Comparison of ENCODE assay signal across 1 cellular context in the genomic region with DNA sequence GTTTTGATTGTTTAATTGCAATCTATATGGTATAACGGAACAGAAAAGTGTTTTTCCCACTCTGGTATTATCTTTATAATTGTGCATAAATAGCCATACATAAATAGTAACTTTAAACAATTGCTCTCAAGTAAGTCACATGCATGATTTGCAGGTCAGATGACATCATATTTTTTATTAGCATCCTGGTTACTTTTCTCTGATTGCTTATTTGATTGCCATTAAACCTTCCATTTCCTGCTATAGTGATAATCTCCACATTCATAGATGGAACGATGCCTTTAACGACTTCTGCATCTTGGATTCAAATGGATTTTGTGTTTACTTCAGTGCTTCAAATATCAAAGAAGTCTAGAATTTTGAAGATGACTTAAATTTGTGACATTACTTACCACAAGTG.
TF ChIP-seq lines count a peak whose summit lies in the region.

No MANE protein-coding gene starts in this region.

TF ChIP-seq in HEK293, 187 proteins besides CTCF, POLR2A, EP300 and RAD21 (continued from another document):
- TF ChIP-seq, protein P1, sequence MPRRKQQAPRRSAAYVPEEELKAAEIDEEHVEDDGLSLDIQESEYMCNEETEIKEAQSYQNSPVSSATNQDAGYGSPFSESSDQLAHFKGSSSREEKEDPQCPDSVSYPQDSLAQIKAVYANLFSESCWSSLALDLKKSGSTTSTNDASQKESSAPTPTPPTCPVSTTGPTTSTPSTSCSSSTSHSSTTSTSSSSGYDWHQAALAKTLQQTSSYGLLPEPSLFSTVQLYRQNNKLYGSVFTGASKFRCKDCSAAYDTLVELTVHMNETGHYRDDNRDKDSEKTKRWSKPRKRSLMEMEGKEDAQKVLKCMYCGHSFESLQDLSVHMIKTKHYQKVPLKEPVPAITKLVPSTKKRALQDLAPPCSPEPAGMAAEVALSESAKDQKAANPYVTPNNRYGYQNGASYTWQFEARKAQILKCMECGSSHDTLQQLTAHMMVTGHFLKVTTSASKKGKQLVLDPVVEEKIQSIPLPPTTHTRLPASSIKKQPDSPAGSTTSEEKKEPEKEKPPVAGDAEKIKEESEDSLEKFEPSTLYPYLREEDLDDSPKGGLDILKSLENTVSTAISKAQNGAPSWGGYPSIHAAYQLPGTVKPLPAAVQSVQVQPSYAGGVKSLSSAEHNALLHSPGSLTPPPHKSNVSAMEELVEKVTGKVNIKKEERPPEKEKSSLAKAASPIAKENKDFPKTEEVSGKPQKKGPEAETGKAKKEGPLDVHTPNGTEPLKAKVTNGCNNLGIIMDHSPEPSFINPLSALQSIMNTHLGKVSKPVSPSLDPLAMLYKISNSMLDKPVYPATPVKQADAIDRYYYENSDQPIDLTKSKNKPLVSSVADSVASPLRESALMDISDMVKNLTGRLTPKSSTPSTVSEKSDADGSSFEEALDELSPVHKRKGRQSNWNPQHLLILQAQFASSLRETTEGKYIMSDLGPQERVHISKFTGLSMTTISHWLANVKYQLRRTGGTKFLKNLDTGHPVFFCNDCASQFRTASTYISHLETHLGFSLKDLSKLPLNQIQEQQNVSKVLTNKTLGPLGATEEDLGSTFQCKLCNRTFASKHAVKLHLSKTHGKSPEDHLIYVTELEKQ (tag by site-specific recombination; IDR thresholded peaks at IDR 0.05; ENCODE audit: borderline replicate concordance), result peak; percentile 51; the same call in 1 of the 2 replicates
- no peak for TF ChIP-seq ZNF248 (tag by site-specific recombination; IDR thresholded peaks at IDR 0.05)
- TF ChIP-seq ZNF280C (tag by site-specific recombination; IDR thresholded peaks at IDR 0.05), result no peak
- TF ChIP-seq ZNF776 (tag by site-specific recombination; IDR thresholded peaks at IDR 0.05; ENCODE audit: borderline replicate concordance), result no peak
- no peak for TF ChIP-seq ZIC2 (tag by site-specific recombination; IDR thresholded peaks at IDR 0.05)
TF ChIP-seq in HEK293: peak in this region for 24.
